Comparison of ENCODE assay signal across 32 cellular contexts in genomic region chr5:77343165-77343564, GRCh38.
"Had no signal": no experiment of that assay in that cellular context is flagged by ENCODE, and none has a peak within 500 bp of the region (broad histone marks: within the 10 kb centered on the region; RNA-seq: fewer than 3 reads in every experiment).

No MANE protein-coding gene starts in this region.

- H3K9me3 ChIP-seq: body of pancreas, breast epithelium had no signal

- H3K27me3 ChIP-seq: body of pancreas, brain microvascular endothelial cell, breast epithelium had no signal

- H3K27ac Mint-ChIP-seq: activated B cell treated with CpG ODN at 0.5 μM for 24 hours; activated CD4-positive, alpha-beta memory T cell treated with anti-CD3 and anti-CD28 coated beads for 36 hours; activated CD4-positive, alpha-beta T cell treated with anti-CD3 and anti-CD28 coated beads, Interleukin-2, amount 10 ng/mL, durations not matched to agents 24 days and 14 days; activated CD8-positive, alpha-beta memory T cell treated with anti-CD3 and anti-CD28 coated beads, Interleukin-2, amount 10 ng/mL, durations not matched to agents 7 days and 5 days; activated CD8-positive, alpha-beta T cell treated with anti-CD3 and anti-CD28 coated beads for 36 hours; activated naive CD4-positive, alpha-beta T cell treated with anti-CD3 and anti-CD28 coated beads, Interleukin-2, amount 10 ng/mL, durations not matched to agents 7 days and 5 days; activated naive CD4-positive, alpha-beta T cell treated with anti-CD3 and anti-CD28 coated beads, Interleukin-2, amount 50 U/mL, for 24 hours; activated naive CD8-positive, alpha-beta T cell; activated naive CD8-positive, alpha-beta T cell treated with anti-CD3 and anti-CD28 coated beads, Interleukin-2, amount 10 ng/mL, durations not matched to agents 7 days and 5 days; activated naive CD8-positive, alpha-beta T cell treated with anti-CD3 and anti-CD28 coated beads, Interleukin-2, amount 50 U/mL, for 24 hours; activated T-cell treated with anti-CD3 and anti-CD28 coated beads, Interleukin-2, amount 50 U/mL, for 24 hours; activated T-helper 2 cell treated with anti-CD3 and anti-CD28 coated beads, Interferon-gamma antibody, Interleukin-2, Interleukin-4, amounts not matched to agents 10 μg/mL and 5 μg/mL and 100 μg/mL, durations not matched to agents 14 hours and 24 hours and 36 hours; T-helper 1 cell treated with Interleukin-12 subunit alpha and Interleukin-12 subunit beta and Interleukin-4 antibody, amounts not matched to agents 30 μg/mL and 1 μg/mL, for 36 hours; T-helper 2 cell treated with Interferon-gamma antibody and Interleukin-4, amounts not matched to agents 5 μg/mL and 100 μg/mL, for 36 hours had no signal

- H3K27me3 Mint-ChIP-seq: activated B cell treated with CpG ODN at 0.5 μM for 24 hours; activated CD4-positive, alpha-beta memory T cell treated with anti-CD3 and anti-CD28 coated beads for 36 hours; activated naive CD4-positive, alpha-beta T cell treated with anti-CD3 and anti-CD28 coated beads, Interleukin-2, amount 50 U/mL, for 24 hours; activated naive CD8-positive, alpha-beta T cell; activated naive CD8-positive, alpha-beta T cell treated with anti-CD3 and anti-CD28 coated beads, Interleukin-2, amount 50 U/mL, for 24 hours; activated T-cell treated with anti-CD3 and anti-CD28 coated beads, Interleukin-2, amount 50 U/mL, for 24 hours had no signal

- H3K9me3 Mint-ChIP-seq: activated B cell treated with CpG ODN at 0.5 μM for 24 hours; activated CD4-positive, alpha-beta memory T cell treated with anti-CD3 and anti-CD28 coated beads for 36 hours; activated CD4-positive, alpha-beta T cell treated with anti-CD3 and anti-CD28 coated beads, Interleukin-2, amount 10 ng/mL, durations not matched to agents 24 days and 14 days; activated CD8-positive, alpha-beta T cell treated with anti-CD3 and anti-CD28 coated beads for 36 hours; activated naive CD4-positive, alpha-beta T cell treated with anti-CD3 and anti-CD28 coated beads, Interleukin-2, amount 10 ng/mL, durations not matched to agents 7 days and 5 days; activated naive CD4-positive, alpha-beta T cell treated with anti-CD3 and anti-CD28 coated beads, Interleukin-2, amount 50 U/mL, for 24 hours; activated naive CD8-positive, alpha-beta T cell treated with anti-CD3 and anti-CD28 coated beads, Interleukin-2, amount 10 ng/mL, durations not matched to agents 7 days and 5 days; activated naive CD8-positive, alpha-beta T cell treated with anti-CD3 and anti-CD28 coated beads, Interleukin-2, amount 50 U/mL, for 24 hours; activated T-cell treated with anti-CD3 and anti-CD28 coated beads, Interleukin-2, amount 50 U/mL, for 24 hours; activated T-helper 2 cell treated with anti-CD3 and anti-CD28 coated beads, Interferon-gamma antibody, Interleukin-2, Interleukin-4, amounts not matched to agents 10 μg/mL and 5 μg/mL and 100 μg/mL, durations not matched to agents 14 hours and 24 hours and 36 hours; T-helper 1 cell treated with Interleukin-12 subunit alpha and Interleukin-12 subunit beta and Interleukin-4 antibody, amounts not matched to agents 30 μg/mL and 1 μg/mL, for 36 hours; T-helper 2 cell treated with Interferon-gamma antibody and Interleukin-4, amounts not matched to agents 5 μg/mL and 100 μg/mL, for 36 hours had no signal

- H3K4me1 ChIP-seq: body of pancreas, breast epithelium had no signal

- H3K36me3 ChIP-seq: brain microvascular endothelial cell, breast epithelium had no signal

- DNase-seq: activated B cell treated with CpG ODN at 0.5 μM for 24 hours; activated CD4-positive, alpha-beta memory T cell treated with anti-CD3 and anti-CD28 coated beads for 36 hours; activated CD4-positive, alpha-beta T cell treated with anti-CD3 and anti-CD28 coated beads for 4 hours; activated CD4-positive, alpha-beta T cell treated with anti-CD3 and anti-CD28 coated beads, Interleukin-2, amount 10 ng/mL, durations not matched to agents 24 days and 14 days; activated CD4-positive, alpha-beta T cell treated with anti-CD3 and anti-CD28 coated beads, Interleukin-2, amount 50 U/mL, for 1 hour; activated CD4-positive, alpha-beta T cell treated with anti-CD3 and anti-CD28 coated beads, Interleukin-2, amount 50 U/mL, for 4 hours; activated CD4-positive, CD25-positive, alpha-beta regulatory T cell treated with anti-CD3 and anti-CD28 coated beads, Interleukin-2, amount 50 U/mL, for 72 hours; activated CD8-positive, alpha-beta memory T cell treated with anti-CD3 and anti-CD28 coated beads for 24 hours; activated CD8-positive, alpha-beta memory T cell treated with anti-CD3 and anti-CD28 coated beads, Interleukin-2, amount 10 ng/mL, durations not matched to agents 7 days and 5 days; activated CD8-positive, alpha-beta memory T cell treated with anti-CD3 and anti-CD28 coated beads, Interleukin-2, amount 50 U/mL, for 48 hours; activated CD8-positive, alpha-beta T cell treated with anti-CD3 and anti-CD28 coated beads for 36 hours; activated effector memory CD4-positive, alpha-beta T cell treated with Interleukin-2 at 50 U/mL for 16 hours; activated gamma-delta T cell; activated naive CD4-positive, alpha-beta T cell treated with anti-CD3 and anti-CD28 coated beads, Interleukin-2, amount 10 ng/mL, durations not matched to agents 7 days and 5 days; activated naive CD4-positive, alpha-beta T cell treated with Interleukin-2 at 50 U/mL for 16 hours; activated naive CD8-positive, alpha-beta T cell treated with anti-CD3 and anti-CD28 coated beads, Interleukin-2, amount 10 ng/mL, durations not matched to agents 7 days and 5 days; activated naive CD8-positive, alpha-beta T cell treated with anti-CD3 and anti-CD28 coated beads, Interleukin-2, amount 50 U/mL, for 24 hours; activated T-cell treated with anti-CD3 and anti-CD28 coated beads, Interleukin-2, amount 50 U/mL, for 24 hours; activated T-cell treated with anti-CD3 and anti-CD28 coated beads, Interleukin-2, amount 50 U/mL, for 48 hours; aorta; body of pancreas; brain microvascular endothelial cell; central memory CD4-positive, alpha-beta T cell; T-helper 2 cell; T-helper 9 cell had no signal

- H3K27ac ChIP-seq: body of pancreas, brain microvascular endothelial cell, breast epithelium, VCaP had no signal

- H3K4me1 Mint-ChIP-seq: activated B cell treated with CpG ODN at 0.5 μM for 24 hours; activated CD4-positive, alpha-beta T cell treated with anti-CD3 and anti-CD28 coated beads, Interleukin-2, amount 10 ng/mL, durations not matched to agents 24 days and 14 days; activated CD8-positive, alpha-beta memory T cell treated with anti-CD3 and anti-CD28 coated beads, Interleukin-2, amount 10 ng/mL, durations not matched to agents 7 days and 5 days; activated naive CD4-positive, alpha-beta T cell treated with anti-CD3 and anti-CD28 coated beads, Interleukin-2, amount 50 U/mL, for 24 hours; activated naive CD8-positive, alpha-beta T cell treated with anti-CD3 and anti-CD28 coated beads, Interleukin-2, amount 10 ng/mL, durations not matched to agents 7 days and 5 days; activated naive CD8-positive, alpha-beta T cell treated with anti-CD3 and anti-CD28 coated beads, Interleukin-2, amount 50 U/mL, for 24 hours had no signal

- H3K36me3 Mint-ChIP-seq: activated CD4-positive, alpha-beta memory T cell treated with anti-CD3 and anti-CD28 coated beads for 36 hours; activated CD8-positive, alpha-beta memory T cell treated with anti-CD3 and anti-CD28 coated beads, Interleukin-2, amount 10 ng/mL, durations not matched to agents 7 days and 5 days; activated naive CD4-positive, alpha-beta T cell treated with anti-CD3 and anti-CD28 coated beads, Interleukin-2, amount 10 ng/mL, durations not matched to agents 7 days and 5 days; activated naive CD4-positive, alpha-beta T cell treated with anti-CD3 and anti-CD28 coated beads, Interleukin-2, amount 50 U/mL, for 24 hours; activated naive CD8-positive, alpha-beta T cell; activated naive CD8-positive, alpha-beta T cell treated with anti-CD3 and anti-CD28 coated beads, Interleukin-2, amount 10 ng/mL, durations not matched to agents 7 days and 5 days had no signal

- H3K4me3 ChIP-seq: body of pancreas, breast epithelium had no signal

- ATAC-seq: activated CD8-positive, alpha-beta memory T cell treated with anti-CD3 and anti-CD28 coated beads, Interleukin-2, amount 10 ng/mL, durations not matched to agents 7 days and 5 days; activated CD8-positive, alpha-beta T cell treated with anti-CD3 and anti-CD28 coated beads for 36 hours; activated naive CD8-positive, alpha-beta T cell treated with anti-CD3 and anti-CD28 coated beads, Interleukin-2, amount 50 U/mL, for 24 hours; body of pancreas had no signal

- H3K4me3 Mint-ChIP-seq: activated B cell treated with CpG ODN at 0.5 μM for 24 hours; activated CD4-positive, alpha-beta memory T cell treated with anti-CD3 and anti-CD28 coated beads for 36 hours; activated CD4-positive, alpha-beta T cell treated with anti-CD3 and anti-CD28 coated beads, Interleukin-2, amount 10 ng/mL, durations not matched to agents 24 days and 14 days; activated CD8-positive, alpha-beta memory T cell treated with anti-CD3 and anti-CD28 coated beads, Interleukin-2, amount 10 ng/mL, durations not matched to agents 7 days and 5 days; activated CD8-positive, alpha-beta T cell treated with anti-CD3 and anti-CD28 coated beads for 36 hours; activated naive CD4-positive, alpha-beta T cell treated with anti-CD3 and anti-CD28 coated beads, Interleukin-2, amount 10 ng/mL, durations not matched to agents 7 days and 5 days; activated naive CD4-positive, alpha-beta T cell treated with anti-CD3 and anti-CD28 coated beads, Interleukin-2, amount 50 U/mL, for 24 hours; activated naive CD8-positive, alpha-beta T cell; activated naive CD8-positive, alpha-beta T cell treated with anti-CD3 and anti-CD28 coated beads, Interleukin-2, amount 10 ng/mL, durations not matched to agents 7 days and 5 days; activated naive CD8-positive, alpha-beta T cell treated with anti-CD3 and anti-CD28 coated beads, Interleukin-2, amount 50 U/mL, for 24 hours; activated T-cell treated with anti-CD3 and anti-CD28 coated beads, Interleukin-2, amount 50 U/mL, for 24 hours; T-helper 1 cell treated with Interleukin-12 subunit alpha and Interleukin-12 subunit beta and Interleukin-4 antibody, amounts not matched to agents 30 μg/mL and 1 μg/mL, for 36 hours; T-helper 2 cell treated with Interferon-gamma antibody and Interleukin-4, amounts not matched to agents 5 μg/mL and 100 μg/mL, for 36 hours had no signal
